11 cellular contexts compared by ENCODE assay signal in genomic region chr20:892371-892770, GRCh38. TPM values are rescaled to one million over a fixed set of nuclear protein-coding genes. Genes with fewer than 3 reads are reported as not detected.
DNase-seq lines count a peak whose midpoint lies in the region; ATAC-seq and TF ChIP-seq lines count a peak whose summit lies in the region.
"Not testable (repeated sequence)": the region's sequence is repeated elsewhere in the genome, so short reads cannot be mapped to it uniquely, and the experiment has no call there.
"Had no signal": no experiment of that assay in that cellular context is flagged by ENCODE, and none has a peak within 500 bp of the region (broad histone marks: within the 10 kb centered on the region; RNA-seq: fewer than 3 reads in every experiment).

No MANE protein-coding gene starts in this region.

- not testable (repeated sequence) for TF ChIP-seq CTCF in VCaP (conservative IDR thresholded peaks at IDR 0.05); chondrocyte (IDR thresholded peaks at IDR 0.05)

- H3K27ac Mint-ChIP-seq in chondrocyte (ENCODE audit: unreplicated experiment); stimulated activated naive B cell treated with anti-CD40 and anti-IgM and Interleukin-4, amounts not matched to agents 10 μg/mL and 1 μg/mL and 100 μg/mL, for 72 hours: not testable (repeated sequence)

- H3K36me3 ChIP-seq in BLaER1: not testable (repeated sequence)

- peaks cover 43% of the 10 kb centered on the region for H4K20me1 ChIP-seq in BLaER1

- H3K36me3 Mint-ChIP-seq in chondrocyte (ENCODE audit: low read depth); stimulated activated naive B cell treated with anti-CD40 and anti-IgM and Interleukin-4, amounts not matched to agents 10 μg/mL and 1 μg/mL and 100 μg/mL, for 72 hours: not testable (repeated sequence)

- H3K4me2 ChIP-seq in BLaER1: peak overlapping the region; percentile 85

- peak; percentile 38 for DNase-seq in HK-2 (ENCODE audit: unreplicated experiment)
- peak; percentile 7 for DNase-seq in chondrocyte (ENCODE audit: low spot score)
- peak; percentile 60 for DNase-seq in kidney tubule cell (ENCODE audit: low spot score)
- not testable (repeated sequence) for DNase-seq in stimulated activated naive B cell treated with anti-CD40 and anti-IgM and Interleukin-4, amounts not matched to agents 10 μg/mL and 1 μg/mL and 100 μg/mL, for 72 hours

- not testable (repeated sequence) for H3K27ac ChIP-seq in BLaER1
- H3K27ac ChIP-seq in VCaP: peak overlapping the region; percentile 89

- peaks cover 63% of the 10 kb centered on the region for H3K4me1 ChIP-seq in BLaER1

- not testable (repeated sequence) for H3K4me1 Mint-ChIP-seq in chondrocyte (ENCODE audit: low read depth)
- H3K4me1 Mint-ChIP-seq in stimulated activated naive B cell treated with anti-CD40 and anti-IgM and Interleukin-4, amounts not matched to agents 10 μg/mL and 1 μg/mL and 100 μg/mL, for 72 hours: peaks cover 30 to 34% of the 10 kb centered on the region in 2 donors

- not testable (repeated sequence) for H3K9me3 Mint-ChIP-seq in chondrocyte (ENCODE audit: low read depth); stimulated activated naive B cell treated with anti-CD40 and anti-IgM and Interleukin-4, amounts not matched to agents 10 μg/mL and 1 μg/mL and 100 μg/mL, for 72 hours

- H3K4me3 ChIP-seq in BLaER1: not testable (repeated sequence)

- H3K27me3 Mint-ChIP-seq in chondrocyte (ENCODE audit: low read depth): peaks cover 31% of the 10 kb centered on the region
- peaks cover 42% of the 10 kb centered on the region in 2 donors for H3K27me3 Mint-ChIP-seq in stimulated activated naive B cell treated with anti-CD40 and anti-IgM and Interleukin-4, amounts not matched to agents 10 μg/mL and 1 μg/mL and 100 μg/mL, for 72 hours

- not testable (repeated sequence) for H3K9ac ChIP-seq in BLaER1

- H3K27me3 ChIP-seq in BLaER1: not testable (repeated sequence)

- ATAC-seq in stimulated activated naive B cell treated with anti-CD40 and anti-IgM and Interleukin-4, amounts not matched to agents 10 μg/mL and 1 μg/mL and 100 μg/mL, for 72 hours (replicated peaks): peak; percentile 40 to 58

- H3K4me3 Mint-ChIP-seq in chondrocyte (ENCODE audit: unreplicated experiment): not testable (repeated sequence)
- H3K4me3 Mint-ChIP-seq in stimulated activated naive B cell treated with anti-CD40 and anti-IgM and Interleukin-4, amounts not matched to agents 10 μg/mL and 1 μg/mL and 100 μg/mL, for 72 hours: peak overlapping the region in 1 of 2 donors; percentile 39

- not testable (repeated sequence) for H3K9me3 ChIP-seq in BLaER1

RNA-seq across cellular contexts. Expression of gene ANGPT4, which starts 23.8 kb away (rescaled TPM):
- total RNA-seq in chondrocyte: 0.12 TPM in 1 of 3 replicates, not detected in the others
- total RNA-seq: A172; A673; Caco-2; CD4-positive, CD25-positive, alpha-beta regulatory T cell; CD8-positive, alpha-beta T cell had no signal

RNA-seq across cellular contexts. Expression of gene FAM110A, which starts 58.9 kb away (rescaled TPM):
- total RNA-seq in chondrocyte: 2.0 to 2.6 TPM (median 2.4 TPM) in 3 replicates
